ENCODE assay signal across 1 cellular context in genomic region chr7:123242467-123243097, GRCh38.
TF ChIP-seq lines count a peak whose summit lies in the region.

No MANE protein-coding gene starts in this region.

TF ChIP-seq in H1, 55 proteins besides CTCF, POLR2A, EP300 and RAD21 (continued from another document):
- TF ChIP-seq EGR1 (IDR thresholded peaks at IDR 0.05; ENCODE audit: borderline replicate concordance, low read depth, low read length) (no peak), POU5F1 (IDR thresholded peaks at IDR 0.05; ENCODE audit: low read depth, low read length) (no peak)
